8 cellular contexts compared by ENCODE assay signal in the genomic region with DNA sequence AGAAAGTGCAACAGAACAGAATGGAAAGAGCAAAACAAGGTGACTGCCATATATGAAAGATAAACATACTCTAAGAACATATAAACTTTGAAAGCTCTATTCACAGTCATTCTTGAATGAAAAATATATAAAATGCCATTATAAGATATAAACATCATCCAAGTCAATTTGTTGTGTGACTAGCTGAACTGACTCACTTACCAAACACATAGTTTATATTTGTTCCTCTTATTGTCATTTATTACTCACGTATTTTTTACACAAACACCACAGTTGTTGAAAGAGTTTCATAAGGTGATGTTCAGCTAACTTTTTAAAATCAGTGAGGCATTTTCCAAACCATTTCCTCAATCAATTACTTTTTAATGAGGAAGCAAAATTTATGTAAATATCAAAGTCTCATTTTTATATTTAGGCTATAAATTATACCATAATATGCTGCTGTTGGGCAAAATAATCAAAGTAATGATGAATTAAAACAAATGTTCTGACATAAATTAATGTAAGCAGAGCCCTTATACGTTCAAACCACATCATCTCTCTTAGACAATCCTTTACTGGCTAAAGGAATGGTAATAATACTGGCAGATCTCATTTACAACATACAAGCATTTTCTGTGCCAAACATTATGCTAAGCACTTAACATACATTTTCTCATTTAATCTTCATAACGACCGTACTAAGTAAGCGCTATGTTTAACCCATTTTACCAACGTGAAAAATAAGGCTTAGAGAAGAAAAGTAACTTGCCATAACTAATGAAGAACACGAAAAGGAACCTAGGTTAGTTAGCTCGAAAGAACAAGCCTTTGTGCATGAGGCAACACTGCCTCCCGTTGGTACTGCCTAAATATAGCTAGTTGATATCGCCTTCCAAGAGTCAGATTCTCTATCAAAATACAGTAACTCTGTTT. TPM values are rescaled to one million over a fixed set of nuclear protein-coding genes. Genes with fewer than 3 reads are reported as not detected.
DNase-seq lines count a peak whose midpoint lies in the region; ATAC-seq, FAIRE-seq and TF ChIP-seq lines count a peak whose summit lies in the region.

No MANE protein-coding gene starts in this region.

- H3K36me3 Mint-ChIP-seq in activated CD8-positive, alpha-beta T cell treated with anti-CD3 and anti-CD28 coated beads for 36 hours (ENCODE audit: low read depth), result peaks cover 64% of the 10 kb centered on the region

- H3K4me1 ChIP-seq in psoas muscle, result no peaks in the 10 kb centered on the region

- peaks cover 1% of the 10 kb centered on the region for H3K9me3 Mint-ChIP-seq in activated CD8-positive, alpha-beta T cell treated with anti-CD3 and anti-CD28 coated beads for 36 hours

- intact Hi-C loops in activated CD8-positive, alpha-beta T cell treated with anti-CD3 and anti-CD28 coated beads for 36 hours (cut with micrococcal nuclease), result loop anchor here (10.0 kb wide), 1 partner anchor 637 kb away; no protein-coding TSS in a partner anchor
- intact Hi-C loops in psoas muscle (cut with DNase I), result no loop called here

- peaks cover 66% of the 10 kb centered on the region for H3K4me1 Mint-ChIP-seq in activated CD8-positive, alpha-beta T cell treated with anti-CD3 and anti-CD28 coated beads for 36 hours (ENCODE audit: low read depth)

- FAIRE-seq in GM12892 (lab: Jason Lieb, UNC), result peak; percentile 81

- H3K36me3 ChIP-seq in psoas muscle (ENCODE audit: insufficient read depth in 1 of 2, low read depth in 1 of 2), result no peaks in the 10 kb centered on the region

- no peaks in the 10 kb centered on the region for H3K27me3 ChIP-seq in psoas muscle (ENCODE audit: insufficient read depth in 3 of 3, low read length in 2 of 3)

- CTCF ChIA-PET in activated CD8-positive, alpha-beta T cell treated with anti-CD3 and anti-CD28 coated beads for 36 hours (lab: Charles Lee), result interaction anchor here (0.8 to 2.9 kb wide), 29 partner anchors 9 to 1009 kb away, joined by 3 to 17 read pairs (median 4); no protein-coding TSS in a partner anchor

- DNase-seq in GM12892 (ENCODE audit: insufficient read length) (no peak), NCI-H2171 treated with DMSO at 0.1 percent for 48 hours (lab: John Stamatoyannopoulos, UW) (peak; percentile 57), fibroblast of gingiva (ENCODE audit: low read depth) (peak; percentile 35), psoas muscle (peak in 1 of 2 donors; percentile 47), GM19240 (ENCODE audit: insufficient read length, low spot score) (no peak)
- DNase-seq in activated CD8-positive, alpha-beta T cell treated with anti-CD3 and anti-CD28 coated beads for 36 hours, result peak; percentile 76

- ATAC-seq in HG02759 (IDR thresholded peaks at IDR 0.05; ENCODE audit: unreplicated experiment) (peak; percentile 90), psoas muscle (peak in 2 of 4 donors; percentile 70 to 86)
- peak; percentile 79 for ATAC-seq in activated CD8-positive, alpha-beta T cell treated with anti-CD3 and anti-CD28 coated beads for 36 hours

- peak overlapping the region; percentile 66 for H3K4me3 Mint-ChIP-seq in activated CD8-positive, alpha-beta T cell treated with anti-CD3 and anti-CD28 coated beads for 36 hours

- H3K27ac Mint-ChIP-seq in activated CD8-positive, alpha-beta T cell treated with anti-CD3 and anti-CD28 coated beads for 36 hours, result peak overlapping the region; percentile 94

- POLR2A ChIA-PET in activated CD8-positive, alpha-beta T cell treated with anti-CD3 and anti-CD28 coated beads for 36 hours (lab: Charles Lee), result interaction anchor here (0.6 to 1.0 kb wide), 2 partner anchors 14 to 66 kb away, joined by 3 read pairs; no protein-coding TSS in a partner anchor

- H3K27ac ChIP-seq in 22Rv1 (no peak overlapping the region), psoas muscle (no peak overlapping the region)

- H3K27me3 Mint-ChIP-seq in activated CD8-positive, alpha-beta T cell treated with anti-CD3 and anti-CD28 coated beads for 36 hours, result no peaks in the 10 kb centered on the region

- TF ChIP-seq CTCF in 22Rv1 (IDR thresholded peaks at IDR 0.05), result peak; percentile 91
- TF ChIP-seq CTCF in activated CD8-positive, alpha-beta T cell treated with anti-CD3 and anti-CD28 coated beads for 36 hours (IDR thresholded peaks at IDR 0.05), result peak; percentile 73
- TF ChIP-seq CTCF in psoas muscle (IDR thresholded peaks at IDR 0.05), result peak; percentile 65

- WGBS in psoas muscle, 3 donors, result 41 to 49% (median 46%) methylated on average over 10 of the region's 10 CpGs

- H3K9me3 ChIP-seq in psoas muscle, result no peaks in the 10 kb centered on the region

- no peak for TF ChIP-seq POLR2A in GM12892 (IDR thresholded peaks at IDR 0.05; ENCODE audit: low read depth, low read length)

- no peak overlapping the region for H3K4me3 ChIP-seq in psoas muscle

RNA-seq across cellular contexts. Expression of gene LRRN3, which starts 7.3 kb away (rescaled TPM):
- polyA plus RNA-seq in GM12892 (2012; ENCODE audit: missing spikeins), result 0.13 TPM
- total RNA-seq in activated CD8-positive, alpha-beta T cell treated with anti-CD3 and anti-CD28 coated beads for 36 hours, result 10 to 100 TPM; 32.5 to 34.8 TPM
- 1 to 10 TPM in 1 of 4 donors, under 1 TPM in 3; 0.15 to 1.5 (median 0.38) TPM for total RNA-seq in psoas muscle
- 1 to 10 TPM in 1 of 3 donors, under 1 TPM in 2; 0.69 to 1.9 (median 0.82) TPM for polyA plus RNA-seq in psoas muscle

Comparison
In these comparisons a context has a peak if more than half of its experiments do, and no peak if none do; other contexts are left out.
1. DNase-seq: peak in NCI-H2171 treated with DMSO at 0.1 percent for 48 hours (single experiment), activated CD8-positive, alpha-beta T cell treated with anti-CD3 and anti-CD28 coated beads for 36 hours (single experiment) and fibroblast of gingiva (single experiment); none in GM12892 (single experiment) and GM19240 (single experiment).
2. RNA of gene LRRN3, which starts 7.3 kb away (total RNA-seq): 32.5 to 34.8 TPM in activated CD8-positive, alpha-beta T cell treated with anti-CD3 and anti-CD28 coated beads for 36 hours; 0.15 to 1.5 TPM in psoas muscle; every median in the first group is over 10 times any median in the second.
3. Peak in every context shown above with its lines, with median percentiles within 50 percentile points of each other: CTCF ChIP-seq.